In the genomic region with DNA sequence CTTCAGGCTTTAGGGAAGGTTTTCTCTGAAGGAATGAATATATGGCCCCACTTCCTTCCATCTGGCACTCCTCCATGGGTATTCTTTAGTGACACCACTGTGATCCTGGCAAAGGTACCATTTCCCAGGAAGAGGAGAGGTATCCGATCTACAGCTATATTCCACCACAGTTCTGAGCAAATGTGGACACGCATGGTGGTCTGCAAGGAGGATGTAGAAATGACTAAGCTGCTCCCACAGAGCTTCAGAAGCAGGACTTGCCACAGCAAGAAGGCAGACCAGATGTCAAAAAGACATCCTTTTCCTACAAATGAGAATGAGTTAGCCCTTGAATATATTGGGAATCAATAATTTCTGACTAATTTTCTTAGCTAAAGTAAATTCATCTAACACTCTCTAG, we compare ENCODE assay signal across 19 cellular contexts. TPM values are rescaled to one million over a fixed set of nuclear protein-coding genes. Genes with fewer than 3 reads are reported as not detected.
DNase-seq lines count a peak whose midpoint lies in the region; ATAC-seq, FAIRE-seq and TF ChIP-seq lines count a peak whose summit lies in the region.
"Had no signal": no experiment of that assay in that cellular context is flagged by ENCODE, and none has a peak within 500 bp of the region (broad histone marks: within the 10 kb centered on the region; RNA-seq: fewer than 3 reads in every experiment).

No MANE protein-coding gene starts in this region.

- H3K9ac ChIP-seq in HUES64 (ENCODE audit: low read depth, low read length): no peak overlapping the region

- H3K27ac ChIP-seq in HUES64 (ENCODE audit: low read depth, low read length) (peak overlapping the region; percentile 34; the same call in 1 of the 2 replicates), ectodermal cell (ENCODE audit: insufficient read depth, low read depth, low read length, poor library complexity, severe bottlenecking) (peak overlapping the region; percentile 74)
- H3K27ac ChIP-seq: SJSA1 had no signal

- no peaks in the 10 kb centered on the region for H3K36me3 Mint-ChIP-seq in osteocyte (ENCODE audit: unreplicated experiment)
- peaks cover 0 to 3% of the 10 kb centered on the region in 2 donors for H3K36me3 Mint-ChIP-seq in stimulated activated naive B cell treated with anti-CD40 and anti-IgM and Interleukin-4, amounts not matched to agents 10 μg/mL and 1 μg/mL and 100 μg/mL, for 72 hours

- DNase-seq in GM12892 (ENCODE audit: insufficient read length): no peak
- DNase-seq in osteocyte (ENCODE audit: extremely low spot score, unreplicated experiment): no peak
- DNase-seq in NCI-H2171 (lab: John Stamatoyannopoulos, UW): no peak
- DNase-seq in stimulated activated naive B cell treated with anti-CD40 and anti-IgM and Interleukin-4, amounts not matched to agents 10 μg/mL and 1 μg/mL and 100 μg/mL, for 72 hours: no peak
- DNase-seq: BE2C; CD4-positive, alpha-beta T cell; DMS 273 treated with DMSO at 0.1 percent for 48 hours; GOT3; MM.1S; NCI-H1436; NCI-H524 had no signal

- FAIRE-seq in GM12892 (lab: Jason Lieb, UNC): peak; percentile 83
- FAIRE-seq: HepG2, K562, RCC 7860 had no signal

- H3K27me3 ChIP-seq in HUES64 (ENCODE audit: insufficient read depth, low read length): no peaks in the 10 kb centered on the region
- no peaks in the 10 kb centered on the region for H3K27me3 ChIP-seq in ectodermal cell (ENCODE audit: control insufficient read depth, insufficient read depth, low read length, poor library complexity, severe bottlenecking)
- H3K27me3 ChIP-seq: BE2C, SJSA1 had no signal

- H3K9me3 ChIP-seq in HUES64 (ENCODE audit: insufficient read depth, low read depth, low read length) (no peaks in the 10 kb centered on the region), ectodermal cell (ENCODE audit: control insufficient read depth, low read length) (no peaks in the 10 kb centered on the region)
- H3K9me3 ChIP-seq: BE2C, Caco-2 had no signal

- ATAC-seq in stimulated activated naive B cell treated with anti-CD40 and anti-IgM and Interleukin-4, amounts not matched to agents 10 μg/mL and 1 μg/mL and 100 μg/mL, for 72 hours (replicated peaks): no peak
- no peak for ATAC-seq in GM21717 (IDR thresholded peaks at IDR 0.05; ENCODE audit: unreplicated experiment)
- ATAC-seq: HepG2 had no signal

- TF ChIP-seq CTCF in osteocyte (IDR thresholded peaks at IDR 0.05): no peak

- H3K36me3 ChIP-seq in HUES64 (ENCODE audit: insufficient read depth, low read length) (no peaks in the 10 kb centered on the region), ectodermal cell (ENCODE audit: control insufficient read depth, insufficient read depth, low read length) (no peaks in the 10 kb centered on the region)
- H3K36me3 ChIP-seq: BE2C, SJSA1 had no signal

- H3K27ac Mint-ChIP-seq in osteocyte (ENCODE audit: unreplicated experiment): peak overlapping the region; percentile 1
- H3K27ac Mint-ChIP-seq in stimulated activated naive B cell treated with anti-CD40 and anti-IgM and Interleukin-4, amounts not matched to agents 10 μg/mL and 1 μg/mL and 100 μg/mL, for 72 hours: no peak overlapping the region
- H3K27ac Mint-ChIP-seq: CD4-positive, alpha-beta T cell had no signal

- peaks cover 8% of the 10 kb centered on the region for H3K4me1 Mint-ChIP-seq in osteocyte (ENCODE audit: unreplicated experiment)
- no peaks in the 10 kb centered on the region for H3K4me1 Mint-ChIP-seq in stimulated activated naive B cell treated with anti-CD40 and anti-IgM and Interleukin-4, amounts not matched to agents 10 μg/mL and 1 μg/mL and 100 μg/mL, for 72 hours

- no peaks in the 10 kb centered on the region for H3K9me3 Mint-ChIP-seq in osteocyte (ENCODE audit: unreplicated experiment)
- no peaks in the 10 kb centered on the region for H3K9me3 Mint-ChIP-seq in stimulated activated naive B cell treated with anti-CD40 and anti-IgM and Interleukin-4, amounts not matched to agents 10 μg/mL and 1 μg/mL and 100 μg/mL, for 72 hours
- H3K9me3 Mint-ChIP-seq: CD4-positive, alpha-beta T cell had no signal

- H3K4me1 ChIP-seq in HUES64 (ENCODE audit: insufficient read depth, low read length) (peaks cover 11% of the 10 kb centered on the region), ectodermal cell (ENCODE audit: control insufficient read depth, insufficient read depth, low read length) (peaks cover 28% of the 10 kb centered on the region)
- H3K4me1 ChIP-seq: BE2C, SJSA1 had no signal

- WGBS in HUES64: 88% methylated on average over 2 of the region's 2 CpGs
- 97% methylated on average over 2 of the region's 2 CpGs for WGBS in ectodermal cell, 2 experiments

- no peak for TF ChIP-seq POLR2A in GM12892 (IDR thresholded peaks at IDR 0.05; ENCODE audit: low read depth, low read length)

- H3K4me3 Mint-ChIP-seq in osteocyte (ENCODE audit: unreplicated experiment): no peak overlapping the region
- no peak overlapping the region for H3K4me3 Mint-ChIP-seq in stimulated activated naive B cell treated with anti-CD40 and anti-IgM and Interleukin-4, amounts not matched to agents 10 μg/mL and 1 μg/mL and 100 μg/mL, for 72 hours
- H3K4me3 Mint-ChIP-seq: CD4-positive, alpha-beta T cell had no signal

- H3K27me3 Mint-ChIP-seq in osteocyte (ENCODE audit: unreplicated experiment): no peaks in the 10 kb centered on the region
- no peaks in the 10 kb centered on the region for H3K27me3 Mint-ChIP-seq in stimulated activated naive B cell treated with anti-CD40 and anti-IgM and Interleukin-4, amounts not matched to agents 10 μg/mL and 1 μg/mL and 100 μg/mL, for 72 hours
- H3K27me3 Mint-ChIP-seq: CD4-positive, alpha-beta T cell had no signal

- H3K4me3 ChIP-seq in HUES64 (ENCODE audit: low read length) (no peak overlapping the region), ectodermal cell (ENCODE audit: insufficient read depth, low read depth, low read length) (no peak overlapping the region)
- H3K4me3 ChIP-seq: K562, SJSA1 had no signal

RNA-seq across cellular contexts. Expression of a gene that starts 45.5 kb away (rescaled TPM):
- 40.7 TPM for polyA plus RNA-seq in GM12892 (2012; ENCODE audit: missing spikeins)
- polyA plus RNA-seq in HUES64 (2013, experiment 1 of 2): 42.6 TPM
- polyA plus RNA-seq in HUES64 (2013, experiment 2 of 2): 41.3 TPM
- polyA plus RNA-seq in ectodermal cell (2013, experiment 1 of 4): 64.1 TPM
- polyA plus RNA-seq in ectodermal cell (2013, experiment 2 of 4): 72.2 TPM
- 43.3 TPM for polyA plus RNA-seq in ectodermal cell (2013, experiment 3 of 4)
- 51.4 TPM for polyA plus RNA-seq in ectodermal cell (2013, experiment 4 of 4)
- 73.4 and 77.4 TPM in 2 replicates for total RNA-seq in osteocyte

RNA-seq across cellular contexts. Expression of a gene that starts 55.1 kb away (rescaled TPM):
- polyA plus RNA-seq in GM12892 (2012; ENCODE audit: missing spikeins): 1.2 TPM
- 29.3 TPM for polyA plus RNA-seq in HUES64 (2013, experiment 1 of 2)
- 27.3 TPM for polyA plus RNA-seq in HUES64 (2013, experiment 2 of 2)
- polyA plus RNA-seq in ectodermal cell (2013, experiment 1 of 4): 10.0 TPM
- polyA plus RNA-seq in ectodermal cell (2013, experiment 2 of 4): 12.5 TPM
- polyA plus RNA-seq in ectodermal cell (2013, experiment 3 of 4): 11.6 TPM
- 15.0 TPM for polyA plus RNA-seq in ectodermal cell (2013, experiment 4 of 4)
- 90.3 and 93.3 TPM in 2 replicates for total RNA-seq in osteocyte
